14 cellular contexts compared by ENCODE assay signal in genomic region chr9:113588242-113588810, GRCh38.
DNase-seq lines count a peak whose midpoint lies in the region; ATAC-seq, FAIRE-seq and TF ChIP-seq lines count a peak whose summit lies in the region.
"Had no signal": no experiment of that assay in that cellular context is flagged by ENCODE, and none has a peak within 500 bp of the region (broad histone marks: within the 10 kb centered on the region; RNA-seq: fewer than 3 reads in every experiment).

No MANE protein-coding gene starts in this region.

- H3K4me1 ChIP-seq in kidney (ENCODE audit: control insufficient read depth in 1 of 2, insufficient read depth in 1 of 2, low read depth in 1 of 2, low read length in 2 of 2): peaks cover 34 to 37% of the 10 kb centered on the region in 2 donors
- peaks cover 0 to 26% (median 14%) of the 10 kb centered on the region in 4 donors for H3K4me1 ChIP-seq in sigmoid colon

- intact Hi-C loops in kidney (cut with DNase I): loop anchor here (5.0 kb wide), 1 partner anchor 136 kb away; no protein-coding TSS in a partner anchor
- intact Hi-C loops in sigmoid colon (cut with DNase I): loop anchor here (10.0 kb wide), 1 partner anchor 244 kb away; the partner anchor contains the start of genes BSPRY and WDR31

- H3K27me3 Mint-ChIP-seq in activated T-helper 17 cell treated with anti-CD3 and anti-CD28 coated beads, Interleukin-2, amount 50 U/mL, for 72 hours: no peaks in the 10 kb centered on the region

- TF ChIP-seq CTCF in kidney (IDR thresholded peaks at IDR 0.05; ENCODE audit: borderline replicate concordance, extremely low read depth, insufficient read depth) (no peak), sigmoid colon (IDR thresholded peaks at IDR 0.05) (no peak)

- peaks cover 82% of the 10 kb centered on the region for H3K36me3 Mint-ChIP-seq in activated T-helper 17 cell treated with anti-CD3 and anti-CD28 coated beads, Interleukin-2, amount 50 U/mL, for 72 hours (ENCODE audit: low read depth)

- H3K9me3 ChIP-seq in kidney (ENCODE audit: control insufficient read depth in 1 of 2, low read length in 2 of 2): no peaks in the 10 kb centered on the region
- H3K9me3 ChIP-seq in sigmoid colon: no peaks in the 10 kb centered on the region
- H3K9me3 ChIP-seq: transverse colon had no signal

- H3K9me3 Mint-ChIP-seq in activated T-helper 17 cell treated with anti-CD3 and anti-CD28 coated beads, Interleukin-2, amount 50 U/mL, for 72 hours: no peaks in the 10 kb centered on the region

- H3K27me3 ChIP-seq in sigmoid colon: no peaks in the 10 kb centered on the region
- H3K27me3 ChIP-seq: transverse colon had no signal

- peaks cover 50% of the 10 kb centered on the region for H3K4me1 Mint-ChIP-seq in activated T-helper 17 cell treated with anti-CD3 and anti-CD28 coated beads, Interleukin-2, amount 50 U/mL, for 72 hours

- H3K27ac ChIP-seq in kidney (ENCODE audit: low read depth in 2 of 2, low read length in 2 of 2): peak overlapping the region in 1 of 2 donors; percentile 76
- H3K27ac ChIP-seq in sigmoid colon: peak overlapping the region in 2 of 4 donors; percentile 42 to 53

- TF ChIP-seq POLR2A in sigmoid colon (IDR thresholded peaks at IDR 0.05): no peak

- H3K27ac Mint-ChIP-seq in activated T-helper 17 cell treated with anti-CD3 and anti-CD28 coated beads, Interleukin-2, amount 50 U/mL, for 72 hours: peak overlapping the region; percentile 58

- 82% methylated on average over 13 of the region's 13 CpGs for WGBS in sigmoid colon, 2 donors

- H3K9ac ChIP-seq in kidney (ENCODE audit: low read length in 2 of 2): peak overlapping the region in 1 of 2 donors; percentile 12

- H3K36me3 ChIP-seq in kidney (ENCODE audit: control insufficient read depth in 1 of 2, insufficient read depth in 2 of 2, low read length in 2 of 2) (peaks cover 10 to 11% of the 10 kb centered on the region in 2 donors), sigmoid colon (peaks cover 8 to 24% (median 11%) of the 10 kb centered on the region in 4 donors)

- no peak overlapping the region for H3K4me3 Mint-ChIP-seq in activated T-helper 17 cell treated with anti-CD3 and anti-CD28 coated beads, Interleukin-2, amount 50 U/mL, for 72 hours

- no peak for TF ChIP-seq EP300 in sigmoid colon (IDR thresholded peaks at IDR 0.05)

- H3K4me3 ChIP-seq in kidney (ENCODE audit: low read length in 2 of 2) (no peak overlapping the region), sigmoid colon (no peak overlapping the region)
- H3K4me3 ChIP-seq: transverse colon had no signal

- no peak for ATAC-seq in activated T-helper 17 cell treated with anti-CD3 and anti-CD28 coated beads, Interleukin-2, amount 50 U/mL, for 72 hours (replicated peaks)
- ATAC-seq: esophagus mucosa, HCT116 had no signal

- no peak for FAIRE-seq in kidney (lab: Jason Lieb, UNC)

- peak; percentile 12 for DNase-seq in GF-D8 (lab: John Stamatoyannopoulos, UW)
- DNase-seq in kidney: peak; percentile 53
- peak; percentile 54 for DNase-seq in sigmoid colon
- DNase-seq in stimulated activated CD4-positive, alpha-beta T cell treated with anti-CD3 and anti-CD28 coated beads, Interleukin-4, amount 100 ng/mL, for 1 hour: no peak
- no peak for DNase-seq in NAMALWA (ENCODE audit: low spot score)
- no peak for DNase-seq in superior temporal gyrus (ENCODE audit: extremely low spot score)
- no peak for DNase-seq in stimulated activated CD4-positive, alpha-beta T cell treated with anti-CD3 and anti-CD28 coated beads, Interleukin-4, amount 100 ng/mL, for 24 hours
- DNase-seq: KG1; occipital lobe; stimulated activated CD4-positive, alpha-beta T cell treated with anti-CD3 and anti-CD28 coated beads, Interleukin-12 subunit alpha, Interleukin-12 subunit beta, amount 100 ng/mL, for 4 hours; transverse colon had no signal

Comparison
In these comparisons a context has a peak if more than half of its experiments do, and no peak if none do; other contexts are left out.
1. DNase-seq: peak in GF-D8 (single experiment), kidney (single experiment) and sigmoid colon (single experiment); none in stimulated activated CD4-positive, alpha-beta T cell treated with anti-CD3 and anti-CD28 coated beads, Interleukin-4, amount 100 ng/mL, for 1 hour (single experiment), NAMALWA (single experiment), superior temporal gyrus (single experiment) and stimulated activated CD4-positive, alpha-beta T cell treated with anti-CD3 and anti-CD28 coated beads, Interleukin-4, amount 100 ng/mL, for 24 hours (single experiment).